In the genomic region with DNA sequence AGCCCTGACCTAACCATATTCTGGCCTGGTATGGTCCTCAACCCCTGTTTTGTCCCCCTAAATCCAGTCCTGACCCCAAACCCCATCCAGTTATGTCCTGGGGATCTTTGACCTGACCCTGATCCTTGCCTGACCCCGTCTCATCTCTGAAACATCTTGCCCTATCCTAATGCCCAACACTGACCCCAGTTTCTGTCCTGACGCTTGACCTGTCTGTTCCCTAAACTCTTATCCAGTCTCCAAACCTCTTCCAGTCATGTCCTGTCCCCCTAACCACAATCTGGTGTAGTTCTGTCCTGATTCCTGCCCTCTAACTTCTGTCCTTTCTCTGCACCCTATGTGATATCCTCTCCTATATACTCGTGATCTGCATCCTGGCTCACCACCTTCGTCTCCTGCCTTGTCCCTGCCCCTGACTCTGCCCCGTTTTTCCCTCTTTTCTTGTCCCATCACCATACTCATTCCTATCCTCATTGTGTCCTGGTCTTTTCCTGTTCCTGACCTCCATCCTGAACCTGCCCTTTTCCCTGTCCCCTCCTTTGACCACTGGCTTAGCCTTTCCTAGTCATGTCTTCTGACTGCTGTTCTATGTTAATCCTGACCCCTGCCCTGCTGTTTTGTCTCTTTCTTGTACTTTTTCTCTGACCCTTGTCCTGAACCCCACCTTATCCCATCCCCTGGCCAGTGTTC, we compare ENCODE assay signal across 8 cellular contexts. TPM values are rescaled to one million over a fixed set of nuclear protein-coding genes. Genes with fewer than 3 reads are reported as not detected.
A peak's percentile ranks its signal among the peaks of the same experiment; 100 is the strongest.
DNase-seq lines count a peak whose midpoint lies in the region; ATAC-seq and TF ChIP-seq lines count a peak whose summit lies in the region.

No MANE protein-coding gene starts in this region.

- H3K27me3 Mint-ChIP-seq in activated naive CD4-positive, alpha-beta T cell treated with anti-CD3 and anti-CD28 coated beads, Interleukin-2, amount 10 ng/mL, durations not matched to agents 7 days and 5 days: peaks cover 6% of the 10 kb centered on the region
- H3K27me3 Mint-ChIP-seq in type B pancreatic cell: no peaks in the 10 kb centered on the region

- H3K27ac ChIP-seq in brain microvascular endothelial cell (no peak overlapping the region), mesendoderm (ENCODE audit: low read depth, low read length) (no peak overlapping the region)

- H3K4me3 Mint-ChIP-seq in activated naive CD4-positive, alpha-beta T cell treated with anti-CD3 and anti-CD28 coated beads, Interleukin-2, amount 10 ng/mL, durations not matched to agents 7 days and 5 days: peak overlapping the region; percentile 77
- peak overlapping the region; percentile 91 for H3K4me3 Mint-ChIP-seq in type B pancreatic cell

- H3K36me3 Mint-ChIP-seq in activated naive CD4-positive, alpha-beta T cell treated with anti-CD3 and anti-CD28 coated beads, Interleukin-2, amount 10 ng/mL, durations not matched to agents 7 days and 5 days: peaks cover 8% of the 10 kb centered on the region
- peaks cover 6% of the 10 kb centered on the region for H3K36me3 Mint-ChIP-seq in type B pancreatic cell

- no peak for TF ChIP-seq CTCF in brain microvascular endothelial cell (IDR thresholded peaks at IDR 0.05; ENCODE audit: low read depth, low read length, missing control alignments)
- no peak for TF ChIP-seq CTCF in type B pancreatic cell (conservative IDR thresholded peaks at IDR 0.05)

- no peak for DNase-seq in activated naive CD4-positive, alpha-beta T cell treated with anti-CD3 and anti-CD28 coated beads, Interleukin-2, amount 10 ng/mL, durations not matched to agents 7 days and 5 days
- no peak for DNase-seq in activated naive CD4-positive, alpha-beta T cell treated with anti-CD3 and anti-CD28 coated beads, Interleukin-2, amount 50 U/mL, for 16 hours
- DNase-seq in brain microvascular endothelial cell (no peak), mesendoderm (no peak), type B pancreatic cell (ENCODE audit: extremely low spot score, unreplicated experiment) (no peak), NCI-H2196 (lab: John Stamatoyannopoulos, UW; ENCODE audit: unreplicated experiment) (no peak), germinal center (ENCODE audit: low spot score) (no peak)

- WGBS in mesendoderm (ENCODE audit: extremely low coverage, insufficient coverage, low lambda C conversion rate): no CpG with 5 or more reads among the region's 5 CpGs

- H3K18ac ChIP-seq in mesendoderm (ENCODE audit: low read length): no peak overlapping the region

- peaks cover 27% of the 10 kb centered on the region for H3K4me1 Mint-ChIP-seq in activated naive CD4-positive, alpha-beta T cell treated with anti-CD3 and anti-CD28 coated beads, Interleukin-2, amount 10 ng/mL, durations not matched to agents 7 days and 5 days
- peaks cover 16% of the 10 kb centered on the region for H3K4me1 Mint-ChIP-seq in type B pancreatic cell (ENCODE audit: unreplicated experiment)

- H4K8ac ChIP-seq in mesendoderm (ENCODE audit: low read depth, low read length): no peak overlapping the region

- peak overlapping the region; percentile 72 for H3K9ac ChIP-seq in mesendoderm (ENCODE audit: low read length)

- H3K4me3 ChIP-seq in brain microvascular endothelial cell (ENCODE audit: low read depth, low read length): peak overlapping the region; percentile 53
- H3K4me3 ChIP-seq in mesendoderm (ENCODE audit: low read length): peak overlapping the region; percentile 57

- H4K5ac ChIP-seq in mesendoderm (ENCODE audit: low read length): no peak overlapping the region

- CTCF ChIA-PET in activated naive CD4-positive, alpha-beta T cell treated with anti-CD3 and anti-CD28 coated beads, Interleukin-2, amount 10 ng/mL, durations not matched to agents 7 days and 5 days (lab: Charles Lee): no interaction called here

- H3K27me3 ChIP-seq in brain microvascular endothelial cell (replicated peaks) (no peaks in the 10 kb centered on the region), mesendoderm (ENCODE audit: insufficient read depth, low read length, poor library complexity) (no peaks in the 10 kb centered on the region)

- peak overlapping the region; percentile 82 for H3K56ac ChIP-seq in mesendoderm (ENCODE audit: low read length)

- H2BK120ac ChIP-seq in mesendoderm (ENCODE audit: low read depth, low read length): no peak overlapping the region

- H2AK5ac ChIP-seq in mesendoderm (ENCODE audit: low read length): no peak overlapping the region

- ATAC-seq in HG03175 (IDR thresholded peaks at IDR 0.05; ENCODE audit: unreplicated experiment): no peak

- H3K79me1 ChIP-seq in mesendoderm (ENCODE audit: low read length): peaks cover 4% of the 10 kb centered on the region

- peak overlapping the region; percentile 80 for H3K27ac Mint-ChIP-seq in activated naive CD4-positive, alpha-beta T cell treated with anti-CD3 and anti-CD28 coated beads, Interleukin-2, amount 10 ng/mL, durations not matched to agents 7 days and 5 days
- peak overlapping the region; percentile 83 for H3K27ac Mint-ChIP-seq in type B pancreatic cell

- no peaks in the 10 kb centered on the region for H3K9me3 Mint-ChIP-seq in activated naive CD4-positive, alpha-beta T cell treated with anti-CD3 and anti-CD28 coated beads, Interleukin-2, amount 10 ng/mL, durations not matched to agents 7 days and 5 days
- H3K9me3 Mint-ChIP-seq in type B pancreatic cell: peaks cover 6% of the 10 kb centered on the region

- no peaks in the 10 kb centered on the region for H3K4me1 ChIP-seq in mesendoderm (ENCODE audit: control insufficient read depth, low read depth, low read length)

- H3K4ac ChIP-seq in mesendoderm (ENCODE audit: low read depth, low read length): no peak overlapping the region

- H2BK5ac ChIP-seq in mesendoderm (ENCODE audit: low read length): no peak overlapping the region

- H2BK15ac ChIP-seq in mesendoderm (replicated peaks; ENCODE audit: low read depth): no peak overlapping the region

- peak overlapping the region; percentile 24 for H3K23ac ChIP-seq in mesendoderm (ENCODE audit: low read length)

- in situ Hi-C loops in brain microvascular endothelial cell (cut with HindIII; ENCODE audit: low pct_ligation_motif_present, low sequenced_read_pairs): no loop called here

- H3K36me3 ChIP-seq in brain microvascular endothelial cell (replicated peaks): no peaks in the 10 kb centered on the region
- H3K36me3 ChIP-seq in mesendoderm (ENCODE audit: control insufficient read depth, insufficient read depth, low read length): no peaks in the 10 kb centered on the region

- H3K79me2 ChIP-seq in mesendoderm (ENCODE audit: control insufficient read depth, insufficient read depth, low read length): peaks cover 5% of the 10 kb centered on the region

- peak overlapping the region; percentile 62 for H3K4me2 ChIP-seq in mesendoderm (ENCODE audit: low read length)

RNA-seq across cellular contexts. Expression of a gene that starts 4.6 kb away (rescaled TPM):
- 10.5 TPM for polyA plus RNA-seq in mesendoderm (2013, experiment 1 of 2)
- 10.8 TPM for polyA plus RNA-seq in mesendoderm (2013, experiment 2 of 2)
- total RNA-seq in type B pancreatic cell (ENCODE audit: low replicate concordance): 25.3 and 48.6 TPM in 2 replicates

RNA-seq across cellular contexts. Expression of a gene that starts 11.1 kb away (rescaled TPM):
- polyA plus RNA-seq in mesendoderm (2013, experiment 1 of 2): 28.5 TPM
- polyA plus RNA-seq in mesendoderm (2013, experiment 2 of 2): 28.8 TPM
- 29.6 and 53.9 TPM in 2 replicates for total RNA-seq in type B pancreatic cell (ENCODE audit: low replicate concordance)

RNA-seq across cellular contexts. Expression of a gene that starts 19.6 kb away (rescaled TPM):
- polyA plus RNA-seq in mesendoderm (2013, experiment 1 of 2): 11.3 TPM
- polyA plus RNA-seq in mesendoderm (2013, experiment 2 of 2): 10.4 TPM
- total RNA-seq in type B pancreatic cell (ENCODE audit: low replicate concordance): 10.0 and 29.7 TPM in 2 replicates

RNA-seq across cellular contexts. Expression of a gene that starts 25.5 kb away (rescaled TPM):
- 26.2 TPM for polyA plus RNA-seq in mesendoderm (2013, experiment 1 of 2)
- polyA plus RNA-seq in mesendoderm (2013, experiment 2 of 2): 25.9 TPM
- 45.5 and 53.3 TPM in 2 replicates for total RNA-seq in type B pancreatic cell (ENCODE audit: low replicate concordance)

RNA-seq across cellular contexts. Expression of a gene that starts 52.2 kb away (rescaled TPM):
- 16.5 TPM for polyA plus RNA-seq in mesendoderm (2013, experiment 1 of 2)
- polyA plus RNA-seq in mesendoderm (2013, experiment 2 of 2): 17.5 TPM
- 43.3 and 54.7 TPM in 2 replicates for total RNA-seq in type B pancreatic cell (ENCODE audit: low replicate concordance)
